ENCODE assay signal across 29 cellular contexts in genomic region chr10:101578803-101579515, GRCh38.
"Had no signal": no experiment of that assay in that cellular context is flagged by ENCODE, and none has a peak within 500 bp of the region (broad histone marks: within the 10 kb centered on the region; RNA-seq: fewer than 3 reads in every experiment).

No MANE protein-coding gene starts in this region.

- H3K9me3 Mint-ChIP-seq: activated naive CD8-positive, alpha-beta T cell treated with anti-CD3 and anti-CD28 coated beads, Interleukin-2, amount 10 ng/mL, durations not matched to agents 7 days and 5 days; mesothelial cell of epicardium; naive B cell; nephron progenitor cell; stimulated activated naive B cell treated with anti-CD40 and anti-IgM and Interleukin-4, amounts not matched to agents 10 μg/mL and 1 μg/mL and 100 μg/mL, for 72 hours had no signal

- H3K4me1 Mint-ChIP-seq: activated naive CD8-positive, alpha-beta T cell treated with anti-CD3 and anti-CD28 coated beads, Interleukin-2, amount 10 ng/mL, durations not matched to agents 7 days and 5 days; mesothelial cell of epicardium; stimulated activated naive B cell treated with anti-CD40 and anti-IgM and Interleukin-4, amounts not matched to agents 10 μg/mL and 1 μg/mL and 100 μg/mL, for 72 hours had no signal

- H3K4me3 Mint-ChIP-seq: activated naive CD8-positive, alpha-beta T cell treated with anti-CD3 and anti-CD28 coated beads, Interleukin-2, amount 10 ng/mL, durations not matched to agents 7 days and 5 days; mesothelial cell of epicardium; naive B cell; nephron progenitor cell; stimulated activated naive B cell treated with anti-CD40 and anti-IgM and Interleukin-4, amounts not matched to agents 10 μg/mL and 1 μg/mL and 100 μg/mL, for 72 hours had no signal

- H3K4me3 ChIP-seq: gastrocnemius medialis, hepatocyte, ovary, psoas muscle, smooth muscle cell, stomach, thyroid gland had no signal

- H3K27ac ChIP-seq: brain microvascular endothelial cell, epithelial cell of prostate, gastrocnemius medialis, hepatocyte, ovary, psoas muscle, stomach, thyroid gland, WERI-Rb-1 had no signal

- FAIRE-seq: astrocyte had no signal

- H3K36me3 Mint-ChIP-seq: activated naive CD8-positive, alpha-beta T cell treated with anti-CD3 and anti-CD28 coated beads, Interleukin-2, amount 10 ng/mL, durations not matched to agents 7 days and 5 days had no signal

- DNase-seq: activated CD4-positive, alpha-beta T cell treated with anti-CD3 and anti-CD28 coated beads for 48 hours; activated CD4-positive, alpha-beta T cell treated with anti-CD3 and anti-CD28 coated beads, Interleukin-2, amount 50 U/mL, for 48 hours; activated CD8-positive, alpha-beta memory T cell treated with anti-CD3 and anti-CD28 coated beads for 24 hours; activated effector memory CD4-positive, alpha-beta T cell treated with Interleukin-2 at 50 U/mL for 16 hours; activated naive CD4-positive, alpha-beta T cell treated with Interleukin-2 at 50 U/mL for 16 hours; activated naive CD8-positive, alpha-beta T cell treated with anti-CD3 and anti-CD28 coated beads, Interleukin-2, amount 10 ng/mL, durations not matched to agents 7 days and 5 days; brain microvascular endothelial cell; dermis blood vessel endothelial cell; effector CD4-positive, alpha-beta T cell; gastrocnemius medialis; islet precursor cell; naive B cell; nephron progenitor cell; ovary; stimulated activated CD4-positive, alpha-beta T cell treated with anti-CD3 and anti-CD28 coated beads, Interleukin-1b, Interleukin-23, amount 100 ng/mL, for 48 hours; stimulated activated CD4-positive, alpha-beta T cell treated with anti-CD3 and anti-CD28 coated beads, Interleukin-4, amount 100 ng/mL, for 4 hours; stimulated activated CD8-positive, alpha-beta memory T cell treated with anti-CD3 and anti-CD28 coated beads, Interleukin-4, amount 100 ng/mL, for 48 hours; stimulated activated naive B cell treated with anti-CD40 and anti-IgM and Interleukin-4, amounts not matched to agents 10 μg/mL and 1 μg/mL and 100 μg/mL, for 72 hours; stomach; T1000; thyroid gland; WERI-Rb-1 had no signal

- H3K27ac Mint-ChIP-seq: activated naive CD8-positive, alpha-beta T cell treated with anti-CD3 and anti-CD28 coated beads, Interleukin-2, amount 10 ng/mL, durations not matched to agents 7 days and 5 days; mesothelial cell of epicardium; stimulated activated naive B cell treated with anti-CD40 and anti-IgM and Interleukin-4, amounts not matched to agents 10 μg/mL and 1 μg/mL and 100 μg/mL, for 72 hours had no signal

- ATAC-seq: activated CD4-positive, CD25-positive, alpha-beta regulatory T cell treated with anti-CD3 and anti-CD28 coated beads, Interleukin-2, amount 50 U/mL, for 24 hours; gastrocnemius medialis; psoas muscle; stimulated activated naive B cell treated with anti-CD40 and anti-IgM and Interleukin-4, amounts not matched to agents 10 μg/mL and 1 μg/mL and 100 μg/mL, for 72 hours had no signal
